Comparison of ENCODE assay signal across 28 cellular contexts in genomic region chr5:58439094-58439644, GRCh38. TPM values are rescaled to one million over a fixed set of nuclear protein-coding genes. Genes with fewer than 3 reads are reported as not detected.
DNase-seq lines count a peak whose midpoint lies in the region; ATAC-seq, FAIRE-seq and TF ChIP-seq lines count a peak whose summit lies in the region.
"Had no signal": no experiment of that assay in that cellular context is flagged by ENCODE, and none has a peak within 500 bp of the region (broad histone marks: within the 10 kb centered on the region; RNA-seq: fewer than 3 reads in every experiment).

No MANE protein-coding gene starts in this region.

- no peaks in the 10 kb centered on the region for H3K36me3 Mint-ChIP-seq in astrocyte (ENCODE audit: low read depth, unreplicated experiment)
- H3K36me3 Mint-ChIP-seq in progenitor cell of endocrine pancreas (ENCODE audit: insufficient read depth), result no peaks in the 10 kb centered on the region
- H3K36me3 Mint-ChIP-seq in activated naive CD8-positive, alpha-beta T cell treated with anti-CD3 and anti-CD28 coated beads for 36 hours, result no peaks in the 10 kb centered on the region
- H3K36me3 Mint-ChIP-seq: CD4-positive, alpha-beta memory T cell had no signal

- H3K4me3 Mint-ChIP-seq in astrocyte (ENCODE audit: unreplicated experiment) (no peak overlapping the region), progenitor cell of endocrine pancreas (ENCODE audit: low read depth) (no peak overlapping the region)
- H3K4me3 Mint-ChIP-seq in activated naive CD8-positive, alpha-beta T cell treated with anti-CD3 and anti-CD28 coated beads for 36 hours, result no peak overlapping the region
- H3K4me3 Mint-ChIP-seq: CD4-positive, alpha-beta memory T cell had no signal

- FAIRE-seq in astrocyte (lab: Jason Lieb, UNC), result no peak
- FAIRE-seq: GM12878 had no signal

- no peak overlapping the region for H3K27ac ChIP-seq in astrocyte (ENCODE audit: low read depth, low read length)
- no peak overlapping the region for H3K27ac ChIP-seq in left lung
- H3K27ac ChIP-seq in ovary, result no peak overlapping the region

- TF ChIP-seq CTCF in astrocyte (IDR thresholded peaks at IDR 0.05; ENCODE audit: insufficient read depth, low read depth, low read length), result no peak
- no peak for TF ChIP-seq CTCF in left lung (IDR thresholded peaks at IDR 0.05)
- TF ChIP-seq CTCF in progenitor cell of endocrine pancreas (IDR thresholded peaks at IDR 0.05; ENCODE audit: unreplicated experiment), result no peak
- TF ChIP-seq CTCF in ovary (IDR thresholded peaks at IDR 0.05), result no peak
- no peak for TF ChIP-seq CTCF in GM20000 (IDR thresholded peaks at IDR 0.05; ENCODE audit: extremely low read depth, missing control alignments)

- no peaks in the 10 kb centered on the region; the same call in 1 of the 2 replicates for H3K9me3 ChIP-seq in MG63
- H3K9me3 ChIP-seq in astrocyte (ENCODE audit: insufficient read depth, low read depth, low read length), result no peaks in the 10 kb centered on the region
- H3K9me3 ChIP-seq in left lung, result no peaks in the 10 kb centered on the region
- H3K9me3 ChIP-seq in ovary, result no peaks in the 10 kb centered on the region

- no peak overlapping the region for H3K9ac ChIP-seq in astrocyte (ENCODE audit: low read length)

- H3K27me3 Mint-ChIP-seq in astrocyte (ENCODE audit: low read depth, unreplicated experiment) (no peaks in the 10 kb centered on the region), progenitor cell of endocrine pancreas (no peaks in the 10 kb centered on the region)
- H3K27me3 Mint-ChIP-seq in activated naive CD8-positive, alpha-beta T cell treated with anti-CD3 and anti-CD28 coated beads for 36 hours, result no peaks in the 10 kb centered on the region

- H3K4me3 ChIP-seq in MG63 (no peak overlapping the region), astrocyte (ENCODE audit: insufficient read depth, low read depth, low read length) (no peak overlapping the region), left lung (no peak overlapping the region), ovary (no peak overlapping the region)
- H3K4me3 ChIP-seq: GM12878 had no signal

- no peak for TF ChIP-seq EP300 in ovary (IDR thresholded peaks at IDR 0.05)

- WGBS in ovary, 3 donors, result 90 to 96% (median 96%) methylated on average over 5 of the region's 5 CpGs

- no peaks in the 10 kb centered on the region for H4K20me1 ChIP-seq in astrocyte (ENCODE audit: insufficient read depth, low read length)

- no peaks in the 10 kb centered on the region for H3K27me3 ChIP-seq in MG63
- no peaks in the 10 kb centered on the region for H3K27me3 ChIP-seq in astrocyte (ENCODE audit: insufficient read depth, low read length)
- no peaks in the 10 kb centered on the region for H3K27me3 ChIP-seq in left lung
- no peaks in the 10 kb centered on the region for H3K27me3 ChIP-seq in ovary

- no peak overlapping the region for H3K27ac Mint-ChIP-seq in astrocyte (ENCODE audit: unreplicated experiment)
- H3K27ac Mint-ChIP-seq in progenitor cell of endocrine pancreas, result peak overlapping the region; percentile 3
- no peak overlapping the region for H3K27ac Mint-ChIP-seq in activated naive CD8-positive, alpha-beta T cell treated with anti-CD3 and anti-CD28 coated beads for 36 hours
- H3K27ac Mint-ChIP-seq: CD4-positive, alpha-beta memory T cell had no signal

- H2AFZ ChIP-seq in astrocyte (ENCODE audit: low read depth, low read length), result no peak overlapping the region

- intact Hi-C loops in left lung (cut with DNase I), result no loop called here
- intact Hi-C loops in ovary (cut with DNase I), result no loop called here

- peak; percentile 61 for ATAC-seq in left lung
- ATAC-seq: GM12878, HCT116 had no signal

- DNase-seq in MG63 (peak; percentile 55), astrocyte (ENCODE audit: low read depth) (peak; percentile 46), left lung (no peak), progenitor cell of endocrine pancreas (ENCODE audit: low spot score, unreplicated experiment) (no peak), ovary (no peak), GM20000 (ENCODE audit: low spot score) (no peak)
- DNase-seq in activated naive CD8-positive, alpha-beta T cell treated with anti-CD3 and anti-CD28 coated beads for 36 hours, result no peak
- DNase-seq: C1 segment of cervical spinal cord; CD4-positive, alpha-beta memory T cell; COR-L47; DMS 273 treated with DMSO at 0.1 percent for 48 hours; DMS79; EL; GDM1; KBM-7; NCI-H1048; NCI-H1694 treated with DMSO at 0.1 percent for 48 hours; NCI-H2081; NCI-H2171 treated with DMSO at 0.1 percent for 48 hours; NCI-H345; NCI-H510A treated with DMSO at 0.1 percent for 48 hours; RPMI8226; SHP77 had no signal

- H3K4me1 Mint-ChIP-seq in astrocyte (ENCODE audit: low read depth, unreplicated experiment) (no peaks in the 10 kb centered on the region), progenitor cell of endocrine pancreas (ENCODE audit: low read depth) (peaks cover 24% of the 10 kb centered on the region)
- H3K4me1 Mint-ChIP-seq in activated naive CD8-positive, alpha-beta T cell treated with anti-CD3 and anti-CD28 coated beads for 36 hours, result peaks cover 6% of the 10 kb centered on the region

- no peak for TF ChIP-seq POLR2A in ovary (IDR thresholded peaks at IDR 0.05)

- H3K36me3 ChIP-seq in MG63 (no peaks in the 10 kb centered on the region), astrocyte (ENCODE audit: insufficient read depth, low read length) (no peaks in the 10 kb centered on the region), left lung (no peaks in the 10 kb centered on the region), ovary (no peaks in the 10 kb centered on the region)

- H3K4me1 ChIP-seq in astrocyte (ENCODE audit: insufficient read depth, low read length) (no peaks in the 10 kb centered on the region), left lung (peaks cover 0 to 3% of the 10 kb centered on the region in 2 donors), ovary (ENCODE audit: insufficient read depth) (no peaks in the 10 kb centered on the region)

- no peak overlapping the region for H3K4me2 ChIP-seq in astrocyte (ENCODE audit: low read length)

- H3K9me3 Mint-ChIP-seq in astrocyte (ENCODE audit: unreplicated experiment) (no peaks in the 10 kb centered on the region), progenitor cell of endocrine pancreas (ENCODE audit: low read depth) (peaks cover 2% of the 10 kb centered on the region)
- no peaks in the 10 kb centered on the region for H3K9me3 Mint-ChIP-seq in activated naive CD8-positive, alpha-beta T cell treated with anti-CD3 and anti-CD28 coated beads for 36 hours
- H3K9me3 Mint-ChIP-seq: CD4-positive, alpha-beta memory T cell had no signal

- H3K79me2 ChIP-seq in astrocyte (ENCODE audit: insufficient read depth, low read length), result no peaks in the 10 kb centered on the region

RNA-seq across cellular contexts. Expression of gene PLK2, which starts 20.7 kb away (rescaled TPM):
- total RNA-seq in MG63 (2014; rRNA removed; shearing (Covaris generic); ENCODE audit: low replicate concordance), result 445 and 575 TPM in 2 replicates
- total RNA-seq in astrocyte (260 and 368 TPM in 2 replicates), left lung (10 to 100 TPM; 45.5 to 53.6 TPM), progenitor cell of endocrine pancreas (53.4 and 66.9 TPM in 2 replicates), ovary (100 to 1,000 TPM in 1 of 7 donors, 10 to 100 TPM in 6; 14.7 to 310 (median 41.1) TPM)
- total RNA-seq in activated naive CD8-positive, alpha-beta T cell treated with anti-CD3 and anti-CD28 coated beads for 36 hours, result 1 to 10 TPM; 2.3 to 4.1 TPM
- 10 to 100 TPM; 37.6 to 47.8 TPM for polyA plus RNA-seq in ovary

RNA-seq across cellular contexts. Expression of gene GAPT, which starts 52.1 kb away (rescaled TPM):
- total RNA-seq in MG63 (2014; rRNA removed; shearing (Covaris generic); ENCODE audit: low replicate concordance), result not detected in 2 replicates
- total RNA-seq in astrocyte, result not detected in 2 replicates
- 10 to 100 TPM in 1 of 2 donors, 1 to 10 TPM in 1; 2.6 to 18.3 TPM for total RNA-seq in left lung
- not detected in 2 replicates for total RNA-seq in progenitor cell of endocrine pancreas
- total RNA-seq in activated naive CD8-positive, alpha-beta T cell treated with anti-CD3 and anti-CD28 coated beads for 36 hours, result under 1 TPM; 0.22 to 0.23 TPM
- 1 to 10 TPM in 2 of 7 donors, under 1 TPM in 4, not detected in 1; 0.07 to 1.6 (median 0.50) TPM for total RNA-seq in ovary
- polyA plus RNA-seq in ovary, result 1 to 10 TPM in 1 of 2 donors, under 1 TPM in 1; 0.41 to 2.2 TPM
- total RNA-seq: A673; CD4-positive, alpha-beta memory T cell; H4; LHCN-M2 had no signal

Comparison
In these comparisons a context has a peak if more than half of its experiments do, and no peak if none do; other contexts are left out.
1. DNase-seq: peak in MG63 (single experiment) and astrocyte (single experiment); none in left lung (0 of 2), progenitor cell of endocrine pancreas (single experiment), activated naive CD8-positive, alpha-beta T cell treated with anti-CD3 and anti-CD28 coated beads for 36 hours (single experiment), ovary (0 of 5) and GM20000 (single experiment).